Comparison of ENCODE assay signal across 1 cellular context in the genomic region with DNA sequence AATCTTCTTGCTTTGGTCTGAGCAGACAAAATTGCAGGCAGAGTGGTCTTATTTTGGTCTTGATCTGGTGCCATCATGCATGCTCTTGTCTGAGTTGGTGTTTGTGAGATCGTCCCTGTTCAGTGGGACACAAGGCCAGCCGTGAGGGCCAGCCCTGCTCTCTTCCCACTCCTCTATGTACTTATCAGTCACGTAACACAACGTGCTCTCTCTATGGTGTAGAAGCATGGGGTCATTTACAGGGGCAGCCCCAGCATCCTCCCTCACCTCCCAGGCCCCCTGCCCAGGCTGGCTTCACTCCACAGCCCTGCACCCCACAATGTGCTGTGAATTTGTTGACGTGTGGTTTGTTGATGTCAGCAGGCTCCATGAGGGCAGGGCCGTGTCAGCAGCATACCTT.
TF ChIP-seq lines count a peak whose summit lies in the region.

No MANE protein-coding gene starts in this region.

TF ChIP-seq in IMR-90, 13 proteins besides CTCF, POLR2A, EP300 and RAD21 (continued from another document):
- TF ChIP-seq, protein P1, sequence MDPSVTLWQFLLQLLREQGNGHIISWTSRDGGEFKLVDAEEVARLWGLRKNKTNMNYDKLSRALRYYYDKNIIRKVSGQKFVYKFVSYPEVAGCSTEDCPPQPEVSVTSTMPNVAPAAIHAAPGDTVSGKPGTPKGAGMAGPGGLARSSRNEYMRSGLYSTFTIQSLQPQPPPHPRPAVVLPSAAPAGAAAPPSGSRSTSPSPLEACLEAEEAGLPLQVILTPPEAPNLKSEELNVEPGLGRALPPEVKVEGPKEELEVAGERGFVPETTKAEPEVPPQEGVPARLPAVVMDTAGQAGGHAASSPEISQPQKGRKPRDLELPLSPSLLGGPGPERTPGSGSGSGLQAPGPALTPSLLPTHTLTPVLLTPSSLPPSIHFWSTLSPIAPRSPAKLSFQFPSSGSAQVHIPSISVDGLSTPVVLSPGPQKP (IDR thresholded peaks at IDR 0.05; ENCODE audit: borderline replicate concordance, low read depth, low read length) = no peak
- TF ChIP-seq RFX5 (IDR thresholded peaks at IDR 0.05; ENCODE audit: low read depth, low read length) (no peak), CEBPB (IDR thresholded peaks at IDR 0.05; ENCODE audit: low read depth, low read length) (no peak), MAZ (IDR thresholded peaks at IDR 0.05; ENCODE audit: borderline replicate concordance, low read depth, low read length) (no peak), NFE2L2 (IDR thresholded peaks at IDR 0.05; ENCODE audit: low read depth, low read length) (no peak)
